Comparison of ENCODE assay signal across 10 cellular contexts in the genomic region with DNA sequence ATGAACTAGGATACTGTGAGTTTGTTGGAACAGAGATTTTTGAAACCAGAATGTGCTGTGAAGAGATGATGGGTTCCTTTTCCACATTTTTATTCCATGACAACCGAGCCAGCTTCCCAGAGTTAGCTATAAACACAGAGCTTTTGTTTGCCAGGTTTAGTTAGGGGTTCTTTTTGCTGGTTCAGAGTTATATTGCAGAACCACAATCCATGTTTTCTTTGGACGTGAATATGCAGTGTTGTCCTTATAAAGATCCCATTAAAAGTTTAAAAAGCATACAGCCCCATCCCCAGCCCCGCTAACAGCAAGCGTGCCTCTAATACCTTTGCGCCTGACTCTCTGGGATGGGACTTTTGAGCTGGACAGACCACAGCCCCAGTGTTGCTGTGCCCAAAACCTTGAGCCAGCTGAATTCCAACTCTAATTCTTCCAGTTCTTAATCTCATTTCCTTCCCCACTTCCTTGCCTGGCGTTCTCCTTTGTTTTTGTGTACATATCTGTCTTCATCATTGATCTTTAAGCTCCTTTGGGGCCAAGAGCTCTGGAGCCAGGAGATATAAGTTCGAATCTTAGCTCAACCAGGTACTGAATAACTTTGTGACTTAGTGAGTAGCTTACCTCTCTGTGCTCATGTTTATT.
A peak's percentile ranks its signal among the peaks of the same experiment; 100 is the strongest.
DNase-seq lines count a peak whose midpoint lies in the region; ATAC-seq, FAIRE-seq and TF ChIP-seq lines count a peak whose summit lies in the region.
"Had no signal": no experiment of that assay in that cellular context is flagged by ENCODE, and none has a peak within 500 bp of the region (broad histone marks: within the 10 kb centered on the region; RNA-seq: fewer than 3 reads in every experiment).

No MANE protein-coding gene starts in this region.

- H3K9me3 ChIP-seq in iPS-18a (ENCODE audit: control insufficient read depth, low read depth, low read length) = no peaks in the 10 kb centered on the region
- H3K9me3 ChIP-seq in smooth muscle cell (replicated peaks; ENCODE audit: low read depth) = no peaks in the 10 kb centered on the region

- H3K4me1 ChIP-seq in GM23338 (ENCODE audit: insufficient read depth) = peaks cover 79% of the 10 kb centered on the region
- H3K4me1 ChIP-seq in iPS-18a (ENCODE audit: control insufficient read depth, low read depth, low read length) = peaks cover 60% of the 10 kb centered on the region
- H3K4me1 ChIP-seq in smooth muscle cell (ENCODE audit: low read depth) = peaks cover 55% of the 10 kb centered on the region

- H2AFZ ChIP-seq in GM23338 (no peak overlapping the region), smooth muscle cell (ENCODE audit: low read depth) (no peak overlapping the region)

- 43% methylated on average over 7 of the region's 7 CpGs for WGBS in smooth muscle cell (ENCODE audit: low lambda C conversion rate)

- H3K4me2 ChIP-seq in GM23338 (peak overlapping the region; percentile 70), smooth muscle cell (peak overlapping the region; percentile 70)

- no peak for TF ChIP-seq CTCF in GM23338 (conservative IDR thresholded peaks at IDR 0.05; ENCODE audit: low read depth in 2 of 2)
- no peak for TF ChIP-seq CTCF in astrocyte of the cerebellum (IDR thresholded peaks at IDR 0.05; ENCODE audit: low read depth, low read length, missing control alignments)
- TF ChIP-seq CTCF in smooth muscle cell (IDR thresholded peaks at IDR 0.05; ENCODE audit: borderline replicate concordance, insufficient read depth, poor library complexity, severe bottlenecking) = no peak

- H3K4me3 Mint-ChIP-seq in GM23338 = peak overlapping the region; percentile 48; the same call in 2 of the 3 replicates

- no peaks in the 10 kb centered on the region for H3K27me3 Mint-ChIP-seq in GM23338 (ENCODE audit: insufficient read depth, low read depth, poor library complexity)

- peak overlapping the region; percentile 63 for H3K27ac Mint-ChIP-seq in GM23338

- DNase-seq in GM23338 (ENCODE audit: low spot score) (no peak), astrocyte of the cerebellum (ENCODE audit: low read depth) (peak; percentile 84), smooth muscle cell (lab: John Stamatoyannopoulos, UW; ENCODE audit: unreplicated experiment) (no peak), GM12891 (ENCODE audit: insufficient read length, low spot score) (no peak), activated gamma-delta T cell treated with Interleukin-2 at 50 U/mL for 16 hours (no peak), NCI-H446 (lab: John Stamatoyannopoulos, UW) (no peak)
- DNase-seq: MM.1S, T-helper 2 cell had no signal

- H3K36me3 Mint-ChIP-seq in GM23338 (ENCODE audit: low read depth) = no peaks in the 10 kb centered on the region

- no peak for FAIRE-seq in GM12891 (lab: Jason Lieb, UNC)

- TF ChIP-seq POLR2A in GM12891 (IDR thresholded peaks at IDR 0.05; ENCODE audit: low read depth, low read length) = no peak

- H3K4me3 ChIP-seq in GM23338 (peak overlapping the region; percentile 34), astrocyte of the cerebellum (ENCODE audit: low read depth, low read length) (no peak overlapping the region), iPS-18a (ENCODE audit: low read length) (peak overlapping the region; percentile 5), smooth muscle cell (peak overlapping the region; percentile 12)

- H3K9ac ChIP-seq in iPS-18a (ENCODE audit: low read length) (peak overlapping the region; percentile 5), smooth muscle cell (ENCODE audit: low read depth) (peak overlapping the region; percentile 32)

- H3F3A ChIP-seq in GM23338 (replicated peaks; ENCODE audit: low read depth) (no peaks in the 10 kb centered on the region; the same call in 1 of the 2 replicates), smooth muscle cell (ENCODE audit: low read depth) (peaks cover 36% of the 10 kb centered on the region)

- ATAC-seq in GM23338 (no peak), HG02973 (IDR thresholded peaks at IDR 0.05; ENCODE audit: unreplicated experiment) (no peak)

- H3K36me3 ChIP-seq in GM23338 (ENCODE audit: insufficient read depth) = no peaks in the 10 kb centered on the region; the same call in 1 of the 2 replicates
- H3K36me3 ChIP-seq in iPS-18a (ENCODE audit: control insufficient read depth, low read depth, low read length) = no peaks in the 10 kb centered on the region
- no peaks in the 10 kb centered on the region for H3K36me3 ChIP-seq in smooth muscle cell (ENCODE audit: low read depth)

- H3K79me2 ChIP-seq in GM23338 (replicated peaks; ENCODE audit: insufficient read depth) (peaks cover 98% of the 10 kb centered on the region), smooth muscle cell (ENCODE audit: low read depth) (peaks cover 98% of the 10 kb centered on the region)

- no peaks in the 10 kb centered on the region for H3K9me3 Mint-ChIP-seq in GM23338

- H3K27me3 ChIP-seq in GM23338 (ENCODE audit: insufficient read depth) (no peaks in the 10 kb centered on the region), iPS-18a (ENCODE audit: control insufficient read depth, insufficient read depth, low read length) (no peaks in the 10 kb centered on the region), smooth muscle cell (ENCODE audit: low read depth) (no peaks in the 10 kb centered on the region)

- H4K20me1 ChIP-seq in GM23338 (replicated peaks; ENCODE audit: insufficient read depth) (no peaks in the 10 kb centered on the region), smooth muscle cell (ENCODE audit: low read depth) (peaks cover 90% of the 10 kb centered on the region)

- H3K4me1 Mint-ChIP-seq in GM23338 = peaks cover 92% of the 10 kb centered on the region

- no peaks in the 10 kb centered on the region for H3K9me2 ChIP-seq in GM23338 (ENCODE audit: insufficient read depth)

- H3K27ac ChIP-seq in GM23338 (ENCODE audit: low read depth) = peak overlapping the region; percentile 61
- H3K27ac ChIP-seq in iPS-18a (ENCODE audit: low read length) = no peak overlapping the region
- H3K27ac ChIP-seq in smooth muscle cell (ENCODE audit: low read depth) = peak overlapping the region; percentile 95

- in situ Hi-C loops in astrocyte of the cerebellum (cut with HindIII; ENCODE audit: low sequenced_read_pairs) = no loop called here

TF ChIP-seq in GM23338, 12 proteins besides CTCF, POLR2A, EP300 and RAD21 (continues in another document):
- TF ChIP-seq EZH2phosphoT487 (IDR thresholded peaks at IDR 0.05; ENCODE audit: unreplicated experiment) (no peak), ZNF331 (CRISPR knock-in tag; IDR thresholded peaks at IDR 0.05; ENCODE audit: low read depth) (no peak), JUNB (IDR thresholded peaks at IDR 0.05; ENCODE audit: unreplicated experiment) (no peak), REST (IDR thresholded peaks at IDR 0.05; ENCODE audit: unreplicated experiment) (no peak)

TF ChIP-seq in GM12891, 5 proteins besides CTCF, POLR2A, EP300 and RAD21:
- no peak for TF ChIP-seq PAX5 (IDR thresholded peaks at IDR 0.05; ENCODE audit: insufficient read depth, low read length, severe bottlenecking)
- no peak for TF ChIP-seq SPI1 (IDR thresholded peaks at IDR 0.05; ENCODE audit: low read depth, low read length)
- TF ChIP-seq TAF1 (IDR thresholded peaks at IDR 0.05; ENCODE audit: low read depth, low read length) = no peak
- no peak for TF ChIP-seq POU2F2 (IDR thresholded peaks at IDR 0.05; ENCODE audit: low read depth, low read length)
- TF ChIP-seq POLR2AphosphoS5 (IDR thresholded peaks at IDR 0.05; ENCODE audit: low read depth, low read length) = no peak
